In genomic region chr2:238064376-238064775, GRCh38 we compare ENCODE assay signal across 33 cellular contexts. TPM values are rescaled to one million over a fixed set of nuclear protein-coding genes. Genes with fewer than 3 reads are reported as not detected.
DNase-seq lines count a peak whose midpoint lies in the region; ATAC-seq, FAIRE-seq and TF ChIP-seq lines count a peak whose summit lies in the region.
"Had no signal": no experiment of that assay in that cellular context is flagged by ENCODE, and none has a peak within 500 bp of the region (broad histone marks: within the 10 kb centered on the region; RNA-seq: fewer than 3 reads in every experiment).

No MANE protein-coding gene starts in this region.

- peaks cover 0 to 6% (median 0%) of the 10 kb centered on the region in 3 donors for H3K36me3 ChIP-seq in pancreas

- intact Hi-C loops in activated CD4-positive, alpha-beta T cell treated with anti-CD3 and anti-CD28 coated beads, Interleukin-2, amount 10 ng/mL, durations not matched to agents 24 days and 14 days (cut with micrococcal nuclease) = loop anchor here (5.0 kb wide), 3 partner anchors 37 to 367 kb away; no protein-coding TSS in a partner anchor
- intact Hi-C loops in pancreas (cut with DNase I) = no loop called here

- in situ Hi-C loops in ACHN (cut with HindIII; ENCODE audit: low pct_ligation_motif_present, low pct_unique_long_range_greater_than_20kb, low sequenced_read_pairs) = no loop called here

- peak overlapping the region; percentile 56 for H3K4me3 Mint-ChIP-seq in activated CD4-positive, alpha-beta T cell treated with anti-CD3 and anti-CD28 coated beads, Interleukin-2, amount 10 ng/mL, durations not matched to agents 24 days and 14 days
- H3K4me3 Mint-ChIP-seq: CD8-positive, alpha-beta T cell; naive thymus-derived CD4-positive, alpha-beta T cell; T-helper 2 cell treated with Interferon-gamma antibody and Interleukin-4, amounts not matched to agents 5 μg/mL and 100 μg/mL, for 36 hours had no signal

- ATAC-seq in pancreas = peak in 1 of 4 donors; percentile 13
- ATAC-seq: CD8-positive, alpha-beta T cell; gastroesophageal sphincter; naive thymus-derived CD4-positive, alpha-beta T cell had no signal

- H3K27me3 ChIP-seq in pancreas = no peaks in the 10 kb centered on the region
- H3K27me3 ChIP-seq: gastroesophageal sphincter, Peyer's patch, tibial artery had no signal

- peaks cover 73% of the 10 kb centered on the region for H3K36me3 Mint-ChIP-seq in activated CD4-positive, alpha-beta T cell treated with anti-CD3 and anti-CD28 coated beads, Interleukin-2, amount 10 ng/mL, durations not matched to agents 24 days and 14 days (ENCODE audit: low read depth)

- H3K27ac ChIP-seq in pancreas = peak overlapping the region; percentile 11 to 79 (median 59)
- H3K27ac ChIP-seq: gastroesophageal sphincter, left ventricle myocardium inferior, tibial artery had no signal

- FAIRE-seq in GM18507 (lab: Jason Lieb, UNC) = peak; percentile 64
- no peak for FAIRE-seq in pancreas (lab: Jason Lieb, UNC)
- FAIRE-seq: endometrium had no signal

- no peaks in the 10 kb centered on the region for H3K9me3 ChIP-seq in pancreas
- H3K9me3 ChIP-seq: gastroesophageal sphincter, left ventricle myocardium inferior, Peyer's patch, tibial artery had no signal

- no peaks in the 10 kb centered on the region for H3K27me3 Mint-ChIP-seq in activated CD4-positive, alpha-beta T cell treated with anti-CD3 and anti-CD28 coated beads, Interleukin-2, amount 10 ng/mL, durations not matched to agents 24 days and 14 days
- H3K27me3 Mint-ChIP-seq: naive thymus-derived CD4-positive, alpha-beta T cell had no signal

- peaks cover 9% of the 10 kb centered on the region for H3K9me3 Mint-ChIP-seq in activated CD4-positive, alpha-beta T cell treated with anti-CD3 and anti-CD28 coated beads, Interleukin-2, amount 10 ng/mL, durations not matched to agents 24 days and 14 days

- H3K4me3 ChIP-seq in epithelial cell of proximal tubule (ENCODE audit: low read depth, low read length) (peak overlapping the region; percentile 25), pancreas (peak overlapping the region in 1 of 4 donors; percentile 0)
- H3K4me3 ChIP-seq: gastroesophageal sphincter, left ventricle myocardium inferior, Peyer's patch, tibial artery had no signal

- no peak for DNase-seq in activated CD4-positive, alpha-beta T cell treated with anti-CD3 and anti-CD28 coated beads, Interleukin-2, amount 10 ng/mL, durations not matched to agents 24 days and 14 days
- no peak for DNase-seq in activated CD4-positive, alpha-beta T cell treated with anti-CD3 and anti-CD28 coated beads for 4 hours
- DNase-seq in GM18507 (ENCODE audit: extremely low spot score, insufficient read length, low read depth) = no peak
- peak; percentile 29 for DNase-seq in epithelial cell of proximal tubule (ENCODE audit: low read depth)
- DNase-seq in pancreas = peak in 2 of 6 donors; percentile 8 to 56
- no peak for DNase-seq in stimulated activated CD4-positive, alpha-beta T cell treated with anti-CD3 and anti-CD28 coated beads, Interleukin-4, amount 100 ng/mL, for 4 hours
- DNase-seq in ACHN = no peak
- DNase-seq in cortex of kidney (lab: John Stamatoyannopoulos, UW) = no peak
- DNase-seq: activated CD4-positive, alpha-beta T cell treated with anti-CD3 and anti-CD28 coated beads for 48 hours; activated effector memory CD4-positive, alpha-beta T cell treated with Interleukin-2 at 50 U/mL for 16 hours; AML-193; CD8-positive, alpha-beta T cell; central memory CD4-positive, alpha-beta T cell; dermis blood vessel endothelial cell; DMS53; GDM1; HCEC 1CT; hypothalamus; KG1; left ventricle myocardium inferior; midbrain; MM.1S; naive thymus-derived CD4-positive, alpha-beta T cell; NCI-H1417 treated with DMSO at 0.1 percent for 48 hours; NCI-H2081 treated with DMSO at 0.1 percent for 48 hours; NCI-H226; Peyer's patch; SHP77 treated with DMSO at 0.1 percent for 48 hours; tibial artery had no signal

- 14 to 15% methylated on average over 7 of the region's 7 CpGs for WGBS in pancreas, 2 donors

- TF ChIP-seq CTCF in epithelial cell of proximal tubule (conservative IDR thresholded peaks at IDR 0.05; ENCODE audit: low read depth, low read length) (no peak), pancreas (IDR thresholded peaks at IDR 0.05) (no peak)

- peaks cover 64% of the 10 kb centered on the region for H3K4me1 Mint-ChIP-seq in activated CD4-positive, alpha-beta T cell treated with anti-CD3 and anti-CD28 coated beads, Interleukin-2, amount 10 ng/mL, durations not matched to agents 24 days and 14 days

- peaks cover 36 to 40% (median 39%) of the 10 kb centered on the region in 3 donors for H3K4me1 ChIP-seq in pancreas

- no peak overlapping the region for H3K27ac Mint-ChIP-seq in activated CD4-positive, alpha-beta T cell treated with anti-CD3 and anti-CD28 coated beads, Interleukin-2, amount 10 ng/mL, durations not matched to agents 24 days and 14 days
- H3K27ac Mint-ChIP-seq: CD8-positive, alpha-beta T cell; T-helper 2 cell treated with Interferon-gamma antibody and Interleukin-4, amounts not matched to agents 5 μg/mL and 100 μg/mL, for 36 hours had no signal

RNA-seq across cellular contexts. Expression of gene SCLY, which starts 3.6 kb away (rescaled TPM):
- total RNA-seq in activated CD4-positive, alpha-beta T cell treated with anti-CD3 and anti-CD28 coated beads, Interleukin-2, amount 10 ng/mL, durations not matched to agents 24 days and 14 days = 109 TPM in 2 replicates
- 11.5 and 41.5 TPM in 2 replicates for total RNA-seq in epithelial cell of proximal tubule
- total RNA-seq in pancreas = 10 to 100 TPM; 16.7 to 33.5 (median 29.0) TPM
- 10 to 100 TPM; 13.8 to 17.1 TPM for polyA plus RNA-seq in pancreas

RNA-seq across cellular contexts. Expression of gene ESPNL, which starts 35.8 kb away (rescaled TPM):
- 0.07 and 0.26 TPM in 2 replicates for total RNA-seq in activated CD4-positive, alpha-beta T cell treated with anti-CD3 and anti-CD28 coated beads, Interleukin-2, amount 10 ng/mL, durations not matched to agents 24 days and 14 days
- total RNA-seq in epithelial cell of proximal tubule (0.14 and 2.7 TPM in 2 replicates), pancreas (under 1 TPM in 5 of 6 donors, not detected in 1; 0.05 to 0.72 (median 0.12) TPM)
- under 1 TPM; 0.38 to 0.42 TPM for polyA plus RNA-seq in pancreas
- total RNA-seq: A172; CD8-positive, alpha-beta T cell; dermis blood vessel endothelial cell; left ventricle myocardium inferior had no signal
- polyA plus RNA-seq: naive thymus-derived CD4-positive, alpha-beta T cell had no signal
